ENCODE assay signal across 1 cellular context in genomic region chr19:668675-669434, GRCh38.
A peak's percentile ranks its signal among the peaks of the same experiment; 100 is the strongest.
TF ChIP-seq lines count a peak whose summit lies in the region.
"Not testable (repeated sequence)": the region's sequence is repeated elsewhere in the genome, so short reads cannot be mapped to it uniquely, and the experiment has no call there.

No MANE protein-coding gene starts in this region.

TF ChIP-seq in HepG2, 621 proteins besides CTCF, POLR2A, EP300 and RAD21 (continued from another document):
- 0 out of 2 replicates have a peak, but pooled peaks have one; percentile 23 for TF ChIP-seq ZNF280D (CRISPR knock-in tag; IDR thresholded peaks at IDR 0.05)
- peak; percentile 99 for TF ChIP-seq ZNF33A (CRISPR knock-in tag; IDR thresholded peaks at IDR 0.05; ENCODE audit: borderline replicate concordance)
- TF ChIP-seq FOXP4 (CRISPR knock-in tag; IDR thresholded peaks at IDR 0.05): peak; percentile 54; the same call in 1 of the 2 replicates
- TF ChIP-seq GATA4 (IDR thresholded peaks at IDR 0.05; ENCODE audit: borderline replicate concordance, low read depth): peak; percentile 85; the same call in 1 of the 2 replicates
- TF ChIP-seq IRF2 (CRISPR knock-in tag; IDR thresholded peaks at IDR 0.05): peak; percentile 30; the same call in 1 of the 2 replicates
- peak; percentile 71; the same call in 1 of the 2 replicates for TF ChIP-seq FOXO1 (CRISPR knock-in tag; IDR thresholded peaks at IDR 0.05)
- TF ChIP-seq FOXA1, SOX6 (IDR thresholded peaks at IDR 0.05): not testable (repeated sequence)
- 0 out of 2 replicates have a peak, but pooled peaks have one; percentile 37 for TF ChIP-seq FOXA1 (CRISPR knock-in tag; IDR thresholded peaks at IDR 0.05)
- TF ChIP-seq PAXIP1 (CRISPR knock-in tag; conservative IDR thresholded peaks at IDR 0.05): peak; percentile 87
- peak; percentile 53; the same call in 1 of the 2 replicates for TF ChIP-seq SALL1 (CRISPR knock-in tag; IDR thresholded peaks at IDR 0.05)
- 0 out of 2 replicates have a peak, but pooled peaks have one; percentile 30 for TF ChIP-seq ZNF772 (CRISPR knock-in tag; IDR thresholded peaks at IDR 0.05)
- TF ChIP-seq ZSCAN25 (CRISPR knock-in tag; IDR thresholded peaks at IDR 0.05): 0 out of 2 replicates have a peak, but pooled peaks have one; percentile 35
- TF ChIP-seq MEF2D (CRISPR knock-in tag; IDR thresholded peaks at IDR 0.05): 0 out of 2 replicates have a peak, but pooled peaks have one; percentile 37
- TF ChIP-seq ARID5B (CRISPR knock-in tag; IDR thresholded peaks at IDR 0.05): peak; percentile 57; the same call in 1 of the 2 replicates
- peak; percentile 35; the same call in 1 of the 2 replicates for TF ChIP-seq MIER3 (CRISPR knock-in tag; IDR thresholded peaks at IDR 0.05; ENCODE audit: borderline replicate concordance)
- TF ChIP-seq SOX6 (CRISPR knock-in tag; IDR thresholded peaks at IDR 0.05): peak; percentile 53
- peak; percentile 46; the same call in 1 of the 2 replicates for TF ChIP-seq HDAC1 (CRISPR knock-in tag; IDR thresholded peaks at IDR 0.05)
- TF ChIP-seq HOXA3 (CRISPR knock-in tag; IDR thresholded peaks at IDR 0.05): peak; percentile 41; the same call in 1 of the 2 replicates
- peak; percentile 34; the same call in 1 of the 2 replicates for TF ChIP-seq DPF2 (CRISPR knock-in tag; IDR thresholded peaks at IDR 0.05; ENCODE audit: borderline replicate concordance, low read depth)
- peak; percentile 38; the same call in 1 of the 2 replicates for TF ChIP-seq ZBTB7B (CRISPR knock-in tag; IDR thresholded peaks at IDR 0.05)
- peak; percentile 88 for TF ChIP-seq NCOR1 (IDR thresholded peaks at IDR 0.05; ENCODE audit: borderline replicate concordance, low read length)
- TF ChIP-seq TFAP4 (IDR thresholded peaks at IDR 0.05; ENCODE audit: borderline replicate concordance, low read depth): peak; percentile 14; the same call in 1 of the 2 replicates
- 0 out of 2 replicates have a peak, but pooled peaks have one; percentile 24 for TF ChIP-seq PHF21A (CRISPR knock-in tag; IDR thresholded peaks at IDR 0.05)
TF ChIP-seq in HepG2: peak in this region for 57; not testable (repeated sequence) for 564.
